18 cellular contexts compared by ENCODE assay signal in the genomic region with DNA sequence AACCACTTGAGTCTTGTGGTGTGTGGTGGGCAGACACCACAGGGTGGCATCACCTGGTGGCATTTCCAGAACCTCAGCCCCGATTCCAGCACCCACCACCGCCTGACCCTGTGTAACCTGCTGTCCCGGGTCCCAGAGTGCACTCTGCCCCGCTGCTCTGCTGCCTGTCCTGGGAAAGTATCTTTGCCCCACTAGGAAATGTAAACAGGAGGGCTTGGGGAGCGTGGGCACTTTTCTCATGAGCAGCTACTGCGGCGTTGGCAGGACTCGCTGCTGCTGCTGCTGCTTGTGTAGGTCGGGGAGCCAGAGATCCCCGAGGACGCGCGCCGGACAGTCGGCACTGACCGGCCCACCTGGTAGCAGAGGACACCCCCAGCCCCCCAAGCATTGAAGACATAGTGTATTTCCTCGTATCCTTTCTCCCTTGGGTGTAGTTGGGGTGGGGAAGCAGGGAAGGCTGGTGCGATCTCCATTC. TPM values are rescaled to one million over a fixed set of nuclear protein-coding genes. Genes with fewer than 3 reads are reported as not detected.
A peak's percentile ranks its signal among the peaks of the same experiment; 100 is the strongest.
DNase-seq lines count a peak whose midpoint lies in the region; ATAC-seq lines count a peak whose summit lies in the region.
"Had no signal": no experiment of that assay in that cellular context is flagged by ENCODE, and none has a peak within 500 bp of the region (broad histone marks: within the 10 kb centered on the region; RNA-seq: fewer than 3 reads in every experiment).

No MANE protein-coding gene starts in this region.

- no peak for DNase-seq in activated T-cell treated with anti-CD3 and anti-CD28 coated beads, Interleukin-2, amount 50 U/mL, for 24 hours
- DNase-seq in activated T-cell treated with anti-CD3 and anti-CD28 coated beads, Interleukin-2, amount 50 U/mL, for 1 hour, result no peak
- DNase-seq in activated CD8-positive, alpha-beta T cell treated with anti-CD3 and anti-CD28 coated beads, Interleukin-2, amount 10 ng/mL, durations not matched to agents 7 days and 5 days, result no peak
- DNase-seq in activated gamma-delta T cell (lab: John Stamatoyannopoulos, UW), result no peak
- DNase-seq: activated CD4-positive, CD25-positive, alpha-beta regulatory T cell; activated naive CD4-positive, alpha-beta T cell treated with Interleukin-2 at 50 U/mL for 16 hours; aorta; C1 segment of cervical spinal cord; DMS153; glutamatergic neuron; NCI-H1417; OCI-M1; retina; SJCRH30; tibial artery had no signal

- H3K9me3 Mint-ChIP-seq in activated T-cell treated with anti-CD3 and anti-CD28 coated beads, Interleukin-2, amount 50 U/mL, for 24 hours, result no peaks in the 10 kb centered on the region
- H3K9me3 Mint-ChIP-seq in activated CD8-positive, alpha-beta T cell treated with anti-CD3 and anti-CD28 coated beads, Interleukin-2, amount 10 ng/mL, durations not matched to agents 7 days and 5 days (ENCODE audit: insufficient read depth), result no peaks in the 10 kb centered on the region
- H3K9me3 Mint-ChIP-seq in stimulated activated memory B cell treated with anti-CD40 and anti-IgM and Interleukin-4, amounts not matched to agents 10 μg/mL and 1 μg/mL and 100 μg/mL, for 72 hours, result no peaks in the 10 kb centered on the region
- H3K9me3 Mint-ChIP-seq: central memory CD8-positive, alpha-beta T cell had no signal

- CTCF ChIA-PET in activated CD8-positive, alpha-beta T cell treated with anti-CD3 and anti-CD28 coated beads, Interleukin-2, amount 10 ng/mL, durations not matched to agents 7 days and 5 days (lab: Charles Lee), result no interaction called here

- H3K4me1 Mint-ChIP-seq in activated T-cell treated with anti-CD3 and anti-CD28 coated beads, Interleukin-2, amount 50 U/mL, for 24 hours (ENCODE audit: low read depth), result peaks cover 2% of the 10 kb centered on the region
- peaks cover 19% of the 10 kb centered on the region for H3K4me1 Mint-ChIP-seq in activated CD8-positive, alpha-beta T cell treated with anti-CD3 and anti-CD28 coated beads, Interleukin-2, amount 10 ng/mL, durations not matched to agents 7 days and 5 days (ENCODE audit: low read depth)
- peaks cover 15% of the 10 kb centered on the region for H3K4me1 Mint-ChIP-seq in stimulated activated memory B cell treated with anti-CD40 and anti-IgM and Interleukin-4, amounts not matched to agents 10 μg/mL and 1 μg/mL and 100 μg/mL, for 72 hours
- H3K4me1 Mint-ChIP-seq: central memory CD8-positive, alpha-beta T cell had no signal

- ATAC-seq in activated CD8-positive, alpha-beta T cell treated with anti-CD3 and anti-CD28 coated beads, Interleukin-2, amount 10 ng/mL, durations not matched to agents 7 days and 5 days, result no peak
- no peak for ATAC-seq in stimulated activated memory B cell treated with anti-CD40 and anti-IgM and Interleukin-4, amounts not matched to agents 10 μg/mL and 1 μg/mL and 100 μg/mL, for 72 hours
- no peak for ATAC-seq in GM19324 (IDR thresholded peaks at IDR 0.05; ENCODE audit: low FRiP score, unreplicated experiment)

- peak overlapping the region; percentile 57 for H3K27ac Mint-ChIP-seq in activated T-cell treated with anti-CD3 and anti-CD28 coated beads, Interleukin-2, amount 50 U/mL, for 24 hours
- peak overlapping the region; percentile 80 for H3K27ac Mint-ChIP-seq in activated CD8-positive, alpha-beta T cell treated with anti-CD3 and anti-CD28 coated beads, Interleukin-2, amount 10 ng/mL, durations not matched to agents 7 days and 5 days
- peak overlapping the region; percentile 29 for H3K27ac Mint-ChIP-seq in stimulated activated memory B cell treated with anti-CD40 and anti-IgM and Interleukin-4, amounts not matched to agents 10 μg/mL and 1 μg/mL and 100 μg/mL, for 72 hours

- no peaks in the 10 kb centered on the region for H3K27me3 Mint-ChIP-seq in activated T-cell treated with anti-CD3 and anti-CD28 coated beads, Interleukin-2, amount 50 U/mL, for 24 hours
- no peaks in the 10 kb centered on the region for H3K27me3 Mint-ChIP-seq in activated CD8-positive, alpha-beta T cell treated with anti-CD3 and anti-CD28 coated beads, Interleukin-2, amount 10 ng/mL, durations not matched to agents 7 days and 5 days (ENCODE audit: low read depth)
- no peaks in the 10 kb centered on the region for H3K27me3 Mint-ChIP-seq in stimulated activated memory B cell treated with anti-CD40 and anti-IgM and Interleukin-4, amounts not matched to agents 10 μg/mL and 1 μg/mL and 100 μg/mL, for 72 hours
- H3K27me3 Mint-ChIP-seq: central memory CD8-positive, alpha-beta T cell had no signal

- peaks cover 95% of the 10 kb centered on the region for H3K36me3 Mint-ChIP-seq in activated T-cell treated with anti-CD3 and anti-CD28 coated beads, Interleukin-2, amount 50 U/mL, for 24 hours (ENCODE audit: low read depth)
- peaks cover 42% of the 10 kb centered on the region for H3K36me3 Mint-ChIP-seq in activated CD8-positive, alpha-beta T cell treated with anti-CD3 and anti-CD28 coated beads, Interleukin-2, amount 10 ng/mL, durations not matched to agents 7 days and 5 days (ENCODE audit: low read depth)
- H3K36me3 Mint-ChIP-seq in stimulated activated memory B cell treated with anti-CD40 and anti-IgM and Interleukin-4, amounts not matched to agents 10 μg/mL and 1 μg/mL and 100 μg/mL, for 72 hours, result peaks cover 56% of the 10 kb centered on the region

- no peak overlapping the region for H3K4me3 Mint-ChIP-seq in activated T-cell treated with anti-CD3 and anti-CD28 coated beads, Interleukin-2, amount 50 U/mL, for 24 hours
- no peak overlapping the region for H3K4me3 Mint-ChIP-seq in activated CD8-positive, alpha-beta T cell treated with anti-CD3 and anti-CD28 coated beads, Interleukin-2, amount 10 ng/mL, durations not matched to agents 7 days and 5 days
- H3K4me3 Mint-ChIP-seq in stimulated activated memory B cell treated with anti-CD40 and anti-IgM and Interleukin-4, amounts not matched to agents 10 μg/mL and 1 μg/mL and 100 μg/mL, for 72 hours, result no peak overlapping the region
- H3K4me3 Mint-ChIP-seq: central memory CD8-positive, alpha-beta T cell had no signal

- POLR2A ChIA-PET in activated CD8-positive, alpha-beta T cell treated with anti-CD3 and anti-CD28 coated beads, Interleukin-2, amount 10 ng/mL, durations not matched to agents 7 days and 5 days (lab: Charles Lee), result no interaction called here

RNA-seq across cellular contexts. Expression of a gene that starts 13.4 kb away (rescaled TPM):
- 100 to 1,000 TPM; 101 to 103 TPM for total RNA-seq in activated CD8-positive, alpha-beta T cell treated with anti-CD3 and anti-CD28 coated beads, Interleukin-2, amount 10 ng/mL, durations not matched to agents 7 days and 5 days

RNA-seq across cellular contexts. Expression of a gene that starts 28.6 kb away (rescaled TPM):
- 10 to 100 TPM; 36.7 to 38.5 TPM for total RNA-seq in activated CD8-positive, alpha-beta T cell treated with anti-CD3 and anti-CD28 coated beads, Interleukin-2, amount 10 ng/mL, durations not matched to agents 7 days and 5 days

RNA-seq across cellular contexts. Expression of a gene that starts 35.7 kb away (rescaled TPM):
- total RNA-seq in activated CD8-positive, alpha-beta T cell treated with anti-CD3 and anti-CD28 coated beads, Interleukin-2, amount 10 ng/mL, durations not matched to agents 7 days and 5 days, result 10 to 100 TPM; 81.2 to 94.6 TPM

RNA-seq across cellular contexts. Expression of a gene that starts 36.3 kb away (rescaled TPM):
- total RNA-seq in activated CD8-positive, alpha-beta T cell treated with anti-CD3 and anti-CD28 coated beads, Interleukin-2, amount 10 ng/mL, durations not matched to agents 7 days and 5 days, result 10 to 100 TPM; 32.3 to 37.4 TPM

Comparison
In these comparisons a context has a peak if more than half of its experiments do, and no peak if none do; other contexts are left out.
1. H3K27ac Mint-ChIP-seq: peak in every context shown above with its lines; median percentile 80 in activated CD8-positive, alpha-beta T cell treated with anti-CD3 and anti-CD28 coated beads, Interleukin-2, amount 10 ng/mL, durations not matched to agents 7 days and 5 days; 57 in activated T-cell treated with anti-CD3 and anti-CD28 coated beads, Interleukin-2, amount 50 U/mL, for 24 hours; 29 in stimulated activated memory B cell treated with anti-CD40 and anti-IgM and Interleukin-4, amounts not matched to agents 10 μg/mL and 1 μg/mL and 100 μg/mL, for 72 hours.